In genomic region chr6:167766986-167767714, GRCh38 we compare ENCODE assay signal across 17 cellular contexts. TPM values are rescaled to one million over a fixed set of nuclear protein-coding genes. Genes with fewer than 3 reads are reported as not detected.
DNase-seq lines count a peak whose midpoint lies in the region; ATAC-seq and TF ChIP-seq lines count a peak whose summit lies in the region.
"Had no signal": no experiment of that assay in that cellular context is flagged by ENCODE, and none has a peak within 500 bp of the region (broad histone marks: within the 10 kb centered on the region; RNA-seq: fewer than 3 reads in every experiment).

No MANE protein-coding gene starts in this region.

- peak; percentile 22 for DNase-seq in ELF-1 (ENCODE audit: low read depth, low spot score)
- peak; percentile 90 for DNase-seq in NCI-H774 (lab: John Stamatoyannopoulos, UW)
- no peak for DNase-seq in left ventricle myocardium inferior
- DNase-seq in activated CD4-positive, alpha-beta T cell treated with anti-CD3 and anti-CD28 coated beads, Interleukin-2, amount 50 U/mL, for 1 hour = no peak
- no peak for DNase-seq in middle frontal gyrus (ENCODE audit: extremely low spot score, low spot score)
- DNase-seq: activated CD4-positive, alpha-beta T cell treated with anti-CD3 and anti-CD28 coated beads, Interleukin-2, amount 10 ng/mL, durations not matched to agents 24 days and 14 days; activated T-cell treated with anti-CD3 and anti-CD28 coated beads, Interleukin-2, amount 50 U/mL, for 1 hour; central memory CD4-positive, alpha-beta T cell; foreskin fibroblast; GM23248; mammary epithelial cell; stimulated activated CD4-positive, alpha-beta T cell treated with anti-CD3 and anti-CD28 coated beads, Interleukin-4, amount 100 ng/mL, for 4 hours; tibial artery had no signal

- intact Hi-C loops in left ventricle myocardium inferior (cut with micrococcal nuclease) = no loop called here

- no peaks in the 10 kb centered on the region for H3K36me3 ChIP-seq in left ventricle myocardium inferior
- H3K36me3 ChIP-seq: SJSA1, tibial artery had no signal

- H3K4me1 ChIP-seq in left ventricle myocardium inferior = peaks cover 5% of the 10 kb centered on the region
- H3K4me1 ChIP-seq: SJSA1 had no signal

- ATAC-seq in HG02623 (IDR thresholded peaks at IDR 0.05; ENCODE audit: unreplicated experiment) (no peak), GM21529 (IDR thresholded peaks at IDR 0.05; ENCODE audit: unreplicated experiment) (no peak)

- H3K9me3 ChIP-seq in left ventricle myocardium inferior (replicated peaks) = no peaks in the 10 kb centered on the region
- H3K9me3 ChIP-seq: SJSA1, tibial artery had no signal

- 0 out of 2 replicates have a peak, but pooled peaks have one; percentile 26 for TF ChIP-seq CTCF in 22Rv1 (IDR thresholded peaks at IDR 0.05)
- peak; percentile 52 for TF ChIP-seq CTCF in left ventricle myocardium inferior (IDR thresholded peaks at IDR 0.05; ENCODE audit: borderline replicate concordance)

- no peaks in the 10 kb centered on the region for H3K27me3 ChIP-seq in left ventricle myocardium inferior (ENCODE audit: low read depth)
- H3K27me3 ChIP-seq: SJSA1 had no signal

- peak overlapping the region; percentile 27 for H3K4me3 ChIP-seq in left ventricle myocardium inferior
- H3K4me3 ChIP-seq: GM23248, SJSA1, tibial artery had no signal

- no peak overlapping the region for H3K27ac ChIP-seq in 22Rv1
- no peak overlapping the region for H3K27ac ChIP-seq in left ventricle myocardium inferior (replicated peaks)
- H3K27ac ChIP-seq: GM23248, SJSA1, tibial artery had no signal

RNA-seq across cellular contexts. Expression of gene AFDN, which starts 59.6 kb away (rescaled TPM):
- total RNA-seq in left ventricle myocardium inferior = 54.9 TPM

Comparison
In these comparisons a context has a peak if more than half of its experiments do, and no peak if none do; other contexts are left out.
1. DNase-seq: peak in ELF-1 (single experiment) and NCI-H774 (single experiment); none in left ventricle myocardium inferior (single experiment), activated CD4-positive, alpha-beta T cell treated with anti-CD3 and anti-CD28 coated beads, Interleukin-2, amount 50 U/mL, for 1 hour (single experiment) and middle frontal gyrus (single experiment).